8 cellular contexts compared by ENCODE assay signal in the genomic region with DNA sequence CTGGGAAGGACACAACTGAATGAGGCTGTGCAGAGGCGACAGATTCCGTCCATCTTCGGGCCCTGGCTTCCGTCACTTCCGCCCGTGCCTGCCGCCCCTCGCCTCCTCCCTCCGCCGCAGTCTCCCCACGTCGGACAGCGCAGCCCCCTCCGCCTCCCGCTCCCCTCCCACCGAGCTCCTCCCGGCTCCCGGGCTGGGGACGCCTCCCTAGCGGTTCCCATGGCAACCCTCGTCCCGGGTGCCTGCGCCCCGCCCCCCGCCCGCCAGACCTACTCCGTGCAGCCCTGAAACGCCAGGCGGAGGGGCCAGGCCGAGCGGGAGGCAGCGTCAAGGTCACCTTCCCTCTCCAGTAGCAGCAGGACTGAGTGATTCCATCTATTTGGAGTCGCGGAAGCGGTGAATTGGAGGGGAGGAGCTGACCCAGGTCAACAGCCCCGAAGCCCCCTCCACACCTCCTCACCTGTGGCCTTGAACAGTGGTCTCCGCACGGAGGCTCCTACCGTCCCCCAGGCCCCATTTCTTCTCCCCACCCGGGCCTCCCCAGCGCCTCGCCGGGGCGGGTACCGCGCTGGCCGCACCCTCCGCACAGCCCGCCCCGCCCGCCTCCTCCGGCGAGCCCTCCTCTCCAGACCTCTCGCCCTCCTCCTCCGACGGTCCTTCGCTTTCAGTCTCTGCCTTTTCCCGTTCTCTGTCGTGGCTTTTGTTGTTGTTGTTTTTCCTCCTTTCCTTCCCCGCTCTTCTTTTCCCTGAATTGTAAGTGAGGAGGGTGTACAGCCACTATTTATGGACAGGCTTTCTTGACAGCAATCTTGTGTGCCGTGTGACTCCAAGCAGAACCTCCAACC. TPM values are rescaled to one million over a fixed set of nuclear protein-coding genes. Genes with fewer than 3 reads are reported as not detected.
A peak's percentile ranks its signal among the peaks of the same experiment; 100 is the strongest.
DNase-seq lines count a peak whose midpoint lies in the region; ATAC-seq, FAIRE-seq and TF ChIP-seq lines count a peak whose summit lies in the region.

No MANE protein-coding gene starts in this region.

- peaks cover 11 to 14% (median 13%) of the 10 kb centered on the region in 3 donors for H3K4me1 Mint-ChIP-seq in CD8-positive, alpha-beta memory T cell

- peak overlapping the region; percentile 15 to 96 (median 66) for H3K27ac Mint-ChIP-seq in CD8-positive, alpha-beta memory T cell

- H2AFZ ChIP-seq in HepG2 (ENCODE audit: low read length), result no peak overlapping the region

- H3K4me3 Mint-ChIP-seq in CD8-positive, alpha-beta memory T cell, result peak overlapping the region; percentile 81 to 96 (median 89)

- H3K9me3 ChIP-seq in CD8-positive, alpha-beta memory T cell (ENCODE audit: low read length), result no peaks in the 10 kb centered on the region
- H3K9me3 ChIP-seq in HepG2 (ENCODE audit: low read length), result no peaks in the 10 kb centered on the region

- POLR2A ChIA-PET in CD8-positive, alpha-beta memory T cell (lab: Charles Lee), result no interaction called here
- POLR2A ChIA-PET in HepG2 (lab: Yijun Ruan, JAX), result interaction anchor here (0.6 to 5.9 kb wide), 44 partner anchors 8 to 328 kb away, joined by 3 to 107 read pairs (median 6); a partner anchor contains a TSS

- peak; percentile 36 to 74 (median 51) for DNase-seq in CD8-positive, alpha-beta memory T cell
- peak; percentile 84 for DNase-seq in NCI-H524 treated with DMSO at 0.1 percent for 48 hours (lab: John Stamatoyannopoulos, UW)
- peak; percentile 28 for DNase-seq in activated CD4-positive, alpha-beta T cell treated with anti-CD3 and anti-CD28 coated beads, Interleukin-2, amount 50 U/mL, for 1 hour
- peak; percentile 73 to 96 (median 92) for DNase-seq in dorsolateral prefrontal cortex
- peak; percentile 99 for DNase-seq in HepG2 (ENCODE audit: low spot score)
- peak; percentile 55 to 72 for DNase-seq in stimulated activated CD4-positive, alpha-beta T cell treated with anti-CD3 and anti-CD28 coated beads, Interleukin-4, amount 100 ng/mL, for 48 hours (ENCODE audit: low read depth in 2 of 2)

- peak overlapping the region; percentile 73 for H3K4me3 ChIP-seq in CD8-positive, alpha-beta memory T cell (ENCODE audit: low read length)
- H3K4me3 ChIP-seq in dorsolateral prefrontal cortex (peak overlapping the region; percentile 53 to 93 (median 81)), HepG2 (replicated peaks in 1 of 3; ENCODE audit: insufficient read depth in 1 of 3, low read depth in 2 of 3, low read length in 3 of 3) (peak overlapping the region; percentile 63 to 88 (median 87))

- no peaks in the 10 kb centered on the region for H4K20me1 ChIP-seq in HepG2 (ENCODE audit: insufficient read depth, low read length)

- TF ChIP-seq RAD21 in HepG2 (CRISPR knock-in tag; IDR thresholded peaks at IDR 0.05), result peak; percentile 65

- intact Hi-C loops in dorsolateral prefrontal cortex (cut with DNase I) (loop anchor here in 1 of 2 donors (2.0 kb wide), 1 partner anchor 23 kb away; a partner anchor contains a TSS), HepG2 (cut with micrococcal nuclease; ENCODE audit: unreplicated experiment) (loop anchor here (2.0 kb wide), 1 partner anchor 17 kb away; no protein-coding TSS in a partner anchor)

- H3K27ac ChIP-seq in CD8-positive, alpha-beta memory T cell (ENCODE audit: low read depth, low read length), result peak overlapping the region; percentile 54
- peak overlapping the region; percentile 32 to 98 (median 94) for H3K27ac ChIP-seq in dorsolateral prefrontal cortex
- H3K27ac ChIP-seq in HepG2 (ENCODE audit: extremely low read length, insufficient read depth, low read length), result peak overlapping the region; percentile 81

- peaks cover 10% of the 10 kb centered on the region for H3K79me2 ChIP-seq in HepG2 (ENCODE audit: insufficient read depth, low read length)

- no peaks in the 10 kb centered on the region for H3K36me3 ChIP-seq in CD8-positive, alpha-beta memory T cell (ENCODE audit: insufficient read depth, low read length)
- peaks cover 4 to 15% of the 10 kb centered on the region in 2 experiments; a peak in 4 of 5 replicates for H3K36me3 ChIP-seq in HepG2 (replicated peaks in 1 of 2; ENCODE audit: control insufficient read depth in 1 of 2, insufficient read depth in 2 of 2, low read length in 2 of 2)

- TF ChIP-seq EP300 in HepG2 (IDR thresholded peaks at IDR 0.05; ENCODE audit: low read depth in 2 of 2, low read length in 2 of 2) (peak in 1 of 2 experiments; percentile 86; a peak in 3 of 4 replicates), HepG2 (CRISPR knock-in tag; IDR thresholded peaks at IDR 0.05; ENCODE audit: borderline replicate concordance) (peak; percentile 73)

- peaks cover 0 to 3% (median 1%) of the 10 kb centered on the region in 3 donors for H3K36me3 Mint-ChIP-seq in CD8-positive, alpha-beta memory T cell

- H3K27me3 ChIP-seq in CD8-positive, alpha-beta memory T cell (ENCODE audit: insufficient read depth, low read length, poor library complexity, severe bottlenecking), result no peaks in the 10 kb centered on the region
- H3K27me3 ChIP-seq in dorsolateral prefrontal cortex, result no peaks in the 10 kb centered on the region
- H3K27me3 ChIP-seq in HepG2 (ENCODE audit: control insufficient read depth in 1 of 2, insufficient read depth in 2 of 2, low read length in 2 of 2), result no peaks in the 10 kb centered on the region

- TF ChIP-seq POLR2A in HepG2 (IDR thresholded peaks at IDR 0.05; ENCODE audit: insufficient read depth in 1 of 2, low read depth in 2 of 2, low read length in 2 of 2), result peak; percentile 80 to 85

- ATAC-seq in GM19397 (IDR thresholded peaks at IDR 0.05; ENCODE audit: unreplicated experiment) (peak; percentile 77), HG03469 (IDR thresholded peaks at IDR 0.05; ENCODE audit: unreplicated experiment) (peak; percentile 46), HepG2 (peak; percentile 85)

- H3K4me2 ChIP-seq in HepG2 (ENCODE audit: low read depth, low read length), result peak overlapping the region; percentile 93

- TF ChIP-seq CTCF in dorsolateral prefrontal cortex (IDR thresholded peaks at IDR 0.05 in 54 of 56, conservative IDR thresholded peaks at IDR 0.05 in 2 of 56; ENCODE audit: low read depth in 1 of 56, partially characterized antibody in 56 of 56) (peak in 3 of 56 donors; percentile 6 to 17 (median 12)), HepG2 (CRISPR knock-in tag; IDR thresholded peaks at IDR 0.05) (peak; percentile 27)

- in situ Hi-C loops in HepG2 (cut with HindIII; ENCODE audit: extremely low pct_ligation_motif_present, low pct_unique_long_range_greater_than_20kb), result no loop called here

- under 1% methylated on average over 60 of the region's 61 CpGs for WGBS in HepG2 (ENCODE audit: low lambda C conversion rate)

- FAIRE-seq in HepG2 (lab: Jason Lieb, UNC), result peak; percentile 86

- no peaks in the 10 kb centered on the region for H3K9me3 Mint-ChIP-seq in CD8-positive, alpha-beta memory T cell

- CTCF ChIA-PET in CD8-positive, alpha-beta memory T cell (lab: Charles Lee), result no interaction called here
- CTCF ChIA-PET in HepG2 (lab: Yijun Ruan, JAX; ENCODE audit: low intra/inter-chr PET ratio, low total read pairs), result interaction anchor here (2.5 kb wide), 1 partner anchor 84 kb away, joined by 8 read pairs; no protein-coding TSS in a partner anchor

- peaks cover 6% of the 10 kb centered on the region for H3K4me1 ChIP-seq in CD8-positive, alpha-beta memory T cell (ENCODE audit: insufficient read depth, low read length)
- H3K4me1 ChIP-seq in HepG2 (ENCODE audit: insufficient read depth, low read length), result peaks cover 34% of the 10 kb centered on the region

- peak overlapping the region; percentile 77 for H3K9ac ChIP-seq in HepG2 (ENCODE audit: insufficient read depth, low read depth, low read length)

- no TSS peak for BruUV-seq in HepG2 (replicated peaks; lab: Mats Ljungman, UMichigan)

- H3K27me3 Mint-ChIP-seq in CD8-positive, alpha-beta memory T cell, result peaks cover 0 to 7% of the 10 kb centered on the region in 2 donors

RNA-seq across cellular contexts. Expression of a gene that starts 1.0 kb away (rescaled TPM):
- total RNA-seq in CD8-positive, alpha-beta memory T cell, result 1 to 10 TPM; 7.6 to 9.5 TPM
- 1.0 TPM for polyA plus RNA-seq in CD8-positive, alpha-beta memory T cell
- 100 to 1,000 TPM in 114 of 120 experiments, 10 to 100 TPM in 6; 80.4 to 268 (median 159) TPM for total RNA-seq in dorsolateral prefrontal cortex
- 28.4 and 32.3 TPM in 2 replicates for total RNA-seq in HepG2 (2016; rRNA removed; fragmentation: Illumina TruSeq; extraction: Trizol)
- 13.5 and 19.5 TPM in 2 replicates for total RNA-seq in HepG2 (2016; cell fraction: cytosol; rRNA removed; fragmentation: Illumina TruSeq; extraction: Trizol; ENCODE audit: low read depth)
- total RNA-seq in HepG2 (2016; cell fraction: insoluble cytoplasmic fraction; rRNA removed; fragmentation: Illumina TruSeq; extraction: Trizol), result 26.0 and 33.1 TPM in 2 replicates
- total RNA-seq in HepG2 (2016; cell fraction: membrane; rRNA removed; fragmentation: Illumina TruSeq; extraction: Trizol), result 30.9 and 37.0 TPM in 2 replicates
- total RNA-seq in HepG2 (2016; cell fraction: nucleus; rRNA removed; fragmentation: Illumina TruSeq; extraction: Trizol), result 18.0 and 19.9 TPM in 2 replicates
- 49.4 and 63.3 TPM in 2 replicates for polyA plus RNA-seq in HepG2 (2011; rRNA removed)
- polyA plus RNA-seq in HepG2 (2011; cell fraction: cytosol; rRNA removed), result 69.4 and 90.4 TPM in 2 replicates
- 68.6 and 73.2 TPM in 2 replicates for polyA plus RNA-seq in HepG2 (2011; cell fraction: nucleus; rRNA removed)
- polyA plus RNA-seq in HepG2 (2012), result 32.8 and 45.8 TPM in 2 replicates
- polyA plus RNA-seq in HepG2 (2016; cell fraction: cytosol; fragmentation: Illumina TruSeq; extraction: Trizol; ENCODE audit: low read depth), result 30.7 and 34.2 TPM in 2 replicates
- polyA plus RNA-seq in HepG2 (2016; cell fraction: insoluble cytoplasmic fraction; fragmentation: Illumina TruSeq; extraction: Trizol; ENCODE audit: low read depth), result 54.0 and 55.2 TPM in 2 replicates
- polyA plus RNA-seq in HepG2 (2016; cell fraction: membrane; fragmentation: Illumina TruSeq; extraction: Trizol; ENCODE audit: low read depth), result 61.7 and 66.8 TPM in 2 replicates
- 79.0 and 79.1 TPM in 2 replicates for polyA plus RNA-seq in HepG2 (2016; cell fraction: nucleus; fragmentation: Illumina TruSeq; extraction: Trizol; ENCODE audit: insufficient read depth, low read depth)
- polyA minus RNA-seq in HepG2 (2011; rRNA and poly(A)+ RNA removed; ENCODE audit: low replicate concordance), result 1.6 and 52.5 TPM in 2 replicates
- polyA minus RNA-seq in HepG2 (2011; cell fraction: cytosol; rRNA and poly(A)+ RNA removed), result 32.5 and 33.1 TPM in 2 replicates
- polyA minus RNA-seq in HepG2 (2011; cell fraction: nucleus; rRNA and poly(A)+ RNA removed), result 10.7 and 15.0 TPM in 2 replicates

RNA-seq across cellular contexts. Expression of a gene that starts 22.5 kb away (rescaled TPM):
- 1 to 10 TPM; 4.7 to 5.1 TPM for total RNA-seq in CD8-positive, alpha-beta memory T cell
- 0.64 TPM for polyA plus RNA-seq in CD8-positive, alpha-beta memory T cell
- total RNA-seq in dorsolateral prefrontal cortex, result 10 to 100 TPM in 119 of 120 experiments, 1 to 10 TPM in 1; 9.9 to 24.9 (median 16.7) TPM
- total RNA-seq in HepG2 (2016; rRNA removed; fragmentation: Illumina TruSeq; extraction: Trizol), result 12.1 and 18.7 TPM in 2 replicates
- 5.2 and 6.4 TPM in 2 replicates for total RNA-seq in HepG2 (2016; cell fraction: cytosol; rRNA removed; fragmentation: Illumina TruSeq; extraction: Trizol; ENCODE audit: low read depth)
- total RNA-seq in HepG2 (2016; cell fraction: insoluble cytoplasmic fraction; rRNA removed; fragmentation: Illumina TruSeq; extraction: Trizol), result 10.8 and 18.0 TPM in 2 replicates
- 19.3 and 22.7 TPM in 2 replicates for total RNA-seq in HepG2 (2016; cell fraction: membrane; rRNA removed; fragmentation: Illumina TruSeq; extraction: Trizol)
- total RNA-seq in HepG2 (2016; cell fraction: nucleus; rRNA removed; fragmentation: Illumina TruSeq; extraction: Trizol), result 14.7 and 17.3 TPM in 2 replicates
- 10.0 and 11.5 TPM in 2 replicates for polyA plus RNA-seq in HepG2 (2011; rRNA removed)
- polyA plus RNA-seq in HepG2 (2011; cell fraction: cytosol; rRNA removed), result 5.9 and 7.7 TPM in 2 replicates
- polyA plus RNA-seq in HepG2 (2011; cell fraction: nucleus; rRNA removed), result 33.8 and 40.6 TPM in 2 replicates
- polyA plus RNA-seq in HepG2 (2012), result 33.1 and 35.1 TPM in 2 replicates
- 9.1 and 11.5 TPM in 2 replicates for polyA plus RNA-seq in HepG2 (2016; cell fraction: cytosol; fragmentation: Illumina TruSeq; extraction: Trizol; ENCODE audit: low read depth)
- polyA plus RNA-seq in HepG2 (2016; cell fraction: insoluble cytoplasmic fraction; fragmentation: Illumina TruSeq; extraction: Trizol; ENCODE audit: low read depth), result 37.4 and 47.0 TPM in 2 replicates
- 35.3 and 38.7 TPM in 2 replicates for polyA plus RNA-seq in HepG2 (2016; cell fraction: membrane; fragmentation: Illumina TruSeq; extraction: Trizol; ENCODE audit: low read depth)
- 63.1 and 67.8 TPM in 2 replicates for polyA plus RNA-seq in HepG2 (2016; cell fraction: nucleus; fragmentation: Illumina TruSeq; extraction: Trizol; ENCODE audit: insufficient read depth, low read depth)
- polyA minus RNA-seq in HepG2 (2011; rRNA and poly(A)+ RNA removed; ENCODE audit: low replicate concordance), result 2.4 and 12.0 TPM in 2 replicates
- polyA minus RNA-seq in HepG2 (2011; cell fraction: cytosol; rRNA and poly(A)+ RNA removed), result 11.2 and 12.0 TPM in 2 replicates
- polyA minus RNA-seq in HepG2 (2011; cell fraction: nucleus; rRNA and poly(A)+ RNA removed), result 9.6 and 12.7 TPM in 2 replicates

RNA-seq across cellular contexts. Expression of a gene that starts 32.7 kb away (rescaled TPM):
- total RNA-seq in CD8-positive, alpha-beta memory T cell, result 10 to 100 TPM; 24.6 to 28.7 TPM
- polyA plus RNA-seq in CD8-positive, alpha-beta memory T cell, result 12.0 TPM
- total RNA-seq in dorsolateral prefrontal cortex (1 to 10 TPM in 119 of 120 experiments, under 1 TPM in 1; 0.77 to 7.6 (median 3.4) TPM), HepG2 (2016; rRNA removed; fragmentation: Illumina TruSeq; extraction: Trizol) (106 and 115 TPM in 2 replicates)
- 40.1 and 45.0 TPM in 2 replicates for total RNA-seq in HepG2 (2016; cell fraction: cytosol; rRNA removed; fragmentation: Illumina TruSeq; extraction: Trizol; ENCODE audit: low read depth)
- 106 and 115 TPM in 2 replicates for total RNA-seq in HepG2 (2016; cell fraction: insoluble cytoplasmic fraction; rRNA removed; fragmentation: Illumina TruSeq; extraction: Trizol)
- total RNA-seq in HepG2 (2016; cell fraction: membrane; rRNA removed; fragmentation: Illumina TruSeq; extraction: Trizol), result 107 and 130 TPM in 2 replicates
- 47.6 and 54.9 TPM in 2 replicates for total RNA-seq in HepG2 (2016; cell fraction: nucleus; rRNA removed; fragmentation: Illumina TruSeq; extraction: Trizol)
- polyA plus RNA-seq in HepG2 (2011; rRNA removed), result 150 and 241 TPM in 2 replicates
- 165 and 177 TPM in 2 replicates for polyA plus RNA-seq in HepG2 (2011; cell fraction: cytosol; rRNA removed)
- polyA plus RNA-seq in HepG2 (2011; cell fraction: nucleus; rRNA removed), result 122 and 148 TPM in 2 replicates
- polyA plus RNA-seq in HepG2 (2012), result 78.0 and 193 TPM in 2 replicates
- 33.6 and 42.0 TPM in 2 replicates for polyA plus RNA-seq in HepG2 (2016; cell fraction: cytosol; fragmentation: Illumina TruSeq; extraction: Trizol; ENCODE audit: low read depth)
- polyA plus RNA-seq in HepG2 (2016; cell fraction: insoluble cytoplasmic fraction; fragmentation: Illumina TruSeq; extraction: Trizol; ENCODE audit: low read depth), result 99.1 and 105 TPM in 2 replicates
- polyA plus RNA-seq in HepG2 (2016; cell fraction: membrane; fragmentation: Illumina TruSeq; extraction: Trizol; ENCODE audit: low read depth), result 76.6 and 88.5 TPM in 2 replicates
- polyA plus RNA-seq in HepG2 (2016; cell fraction: nucleus; fragmentation: Illumina TruSeq; extraction: Trizol; ENCODE audit: insufficient read depth, low read depth), result 77.9 and 79.0 TPM in 2 replicates
- polyA minus RNA-seq in HepG2 (2011; rRNA and poly(A)+ RNA removed; ENCODE audit: low replicate concordance), result 66.9 and 301 TPM in 2 replicates
- 115 and 151 TPM in 2 replicates for polyA minus RNA-seq in HepG2 (2011; cell fraction: cytosol; rRNA and poly(A)+ RNA removed)
- 35.9 and 65.3 TPM in 2 replicates for polyA minus RNA-seq in HepG2 (2011; cell fraction: nucleus; rRNA and poly(A)+ RNA removed)

RNA-seq across cellular contexts. Expression of a gene that starts 50.5 kb away (rescaled TPM):
- 10 to 100 TPM; 25.3 to 25.4 TPM for total RNA-seq in CD8-positive, alpha-beta memory T cell
- 14.1 TPM for polyA plus RNA-seq in CD8-positive, alpha-beta memory T cell
- 10 to 100 TPM in 119 of 120 experiments, 1 to 10 TPM in 1; 9.8 to 20.7 (median 14.3) TPM for total RNA-seq in dorsolateral prefrontal cortex
- total RNA-seq in HepG2 (2016; rRNA removed; fragmentation: Illumina TruSeq; extraction: Trizol), result 56.2 and 63.0 TPM in 2 replicates
- total RNA-seq in HepG2 (2016; cell fraction: cytosol; rRNA removed; fragmentation: Illumina TruSeq; extraction: Trizol; ENCODE audit: low read depth), result 12.1 and 12.3 TPM in 2 replicates
- total RNA-seq in HepG2 (2016; cell fraction: insoluble cytoplasmic fraction; rRNA removed; fragmentation: Illumina TruSeq; extraction: Trizol), result 49.2 and 64.0 TPM in 2 replicates
- total RNA-seq in HepG2 (2016; cell fraction: membrane; rRNA removed; fragmentation: Illumina TruSeq; extraction: Trizol), result 45.3 and 47.4 TPM in 2 replicates
- 28.6 and 30.4 TPM in 2 replicates for total RNA-seq in HepG2 (2016; cell fraction: nucleus; rRNA removed; fragmentation: Illumina TruSeq; extraction: Trizol)
- 43.8 and 46.6 TPM in 2 replicates for polyA plus RNA-seq in HepG2 (2011; rRNA removed)
- polyA plus RNA-seq in HepG2 (2011; cell fraction: cytosol; rRNA removed), result 44.4 and 45.0 TPM in 2 replicates
- 21.2 and 22.1 TPM in 2 replicates for polyA plus RNA-seq in HepG2 (2011; cell fraction: nucleus; rRNA removed)
- polyA plus RNA-seq in HepG2 (2012), result 37.3 and 43.5 TPM in 2 replicates
- polyA plus RNA-seq in HepG2 (2016; cell fraction: cytosol; fragmentation: Illumina TruSeq; extraction: Trizol; ENCODE audit: low read depth), result 8.1 and 9.0 TPM in 2 replicates
- 75.7 and 81.5 TPM in 2 replicates for polyA plus RNA-seq in HepG2 (2016; cell fraction: insoluble cytoplasmic fraction; fragmentation: Illumina TruSeq; extraction: Trizol; ENCODE audit: low read depth)
- 37.6 and 38.3 TPM in 2 replicates for polyA plus RNA-seq in HepG2 (2016; cell fraction: membrane; fragmentation: Illumina TruSeq; extraction: Trizol; ENCODE audit: low read depth)
- polyA plus RNA-seq in HepG2 (2016; cell fraction: nucleus; fragmentation: Illumina TruSeq; extraction: Trizol; ENCODE audit: insufficient read depth, low read depth), result 57.9 and 60.5 TPM in 2 replicates
- polyA minus RNA-seq in HepG2 (2011; rRNA and poly(A)+ RNA removed; ENCODE audit: low replicate concordance), result 9.3 and 53.1 TPM in 2 replicates
- polyA minus RNA-seq in HepG2 (2011; cell fraction: cytosol; rRNA and poly(A)+ RNA removed), result 31.3 and 34.6 TPM in 2 replicates
- 16.1 and 17.3 TPM in 2 replicates for polyA minus RNA-seq in HepG2 (2011; cell fraction: nucleus; rRNA and poly(A)+ RNA removed)

RNA-seq across cellular contexts. Expression of a gene that starts 57.3 kb away (rescaled TPM):
- total RNA-seq in CD8-positive, alpha-beta memory T cell, result 1 to 10 TPM; 3.7 to 4.3 TPM
- 0.46 TPM for polyA plus RNA-seq in CD8-positive, alpha-beta memory T cell
- total RNA-seq in dorsolateral prefrontal cortex (10 to 100 TPM in 87 of 120 experiments, 1 to 10 TPM in 33; 5.9 to 19.2 (median 12.2) TPM), HepG2 (2016; rRNA removed; fragmentation: Illumina TruSeq; extraction: Trizol) (3.8 and 4.7 TPM in 2 replicates)
- 0.51 and 1.3 TPM in 2 replicates for total RNA-seq in HepG2 (2016; cell fraction: cytosol; rRNA removed; fragmentation: Illumina TruSeq; extraction: Trizol; ENCODE audit: low read depth)
- 3.1 and 5.0 TPM in 2 replicates for total RNA-seq in HepG2 (2016; cell fraction: insoluble cytoplasmic fraction; rRNA removed; fragmentation: Illumina TruSeq; extraction: Trizol)
- 2.0 and 2.7 TPM in 2 replicates for total RNA-seq in HepG2 (2016; cell fraction: membrane; rRNA removed; fragmentation: Illumina TruSeq; extraction: Trizol)
- 9.9 and 10.7 TPM in 2 replicates for total RNA-seq in HepG2 (2016; cell fraction: nucleus; rRNA removed; fragmentation: Illumina TruSeq; extraction: Trizol)
- polyA plus RNA-seq in HepG2 (2011; rRNA removed), result 18.2 and 20.6 TPM in 2 replicates
- polyA plus RNA-seq in HepG2 (2011; cell fraction: cytosol; rRNA removed), result 10.7 and 11.6 TPM in 2 replicates
- polyA plus RNA-seq in HepG2 (2011; cell fraction: nucleus; rRNA removed), result 25.9 and 27.9 TPM in 2 replicates
- polyA plus RNA-seq in HepG2 (2012), result 17.5 and 20.7 TPM in 2 replicates
- 4.3 and 5.1 TPM in 2 replicates for polyA plus RNA-seq in HepG2 (2016; cell fraction: cytosol; fragmentation: Illumina TruSeq; extraction: Trizol; ENCODE audit: low read depth)
- 13.8 and 15.5 TPM in 2 replicates for polyA plus RNA-seq in HepG2 (2016; cell fraction: insoluble cytoplasmic fraction; fragmentation: Illumina TruSeq; extraction: Trizol; ENCODE audit: low read depth)
- polyA plus RNA-seq in HepG2 (2016; cell fraction: membrane; fragmentation: Illumina TruSeq; extraction: Trizol; ENCODE audit: low read depth), result 7.8 and 8.1 TPM in 2 replicates
- polyA plus RNA-seq in HepG2 (2016; cell fraction: nucleus; fragmentation: Illumina TruSeq; extraction: Trizol; ENCODE audit: insufficient read depth, low read depth), result 37.7 and 37.8 TPM in 2 replicates
- polyA minus RNA-seq in HepG2 (2011; rRNA and poly(A)+ RNA removed; ENCODE audit: low replicate concordance), result 1.7 and 6.2 TPM in 2 replicates
- polyA minus RNA-seq in HepG2 (2011; cell fraction: cytosol; rRNA and poly(A)+ RNA removed), result 2.8 and 3.7 TPM in 2 replicates
- 16.1 and 18.5 TPM in 2 replicates for polyA minus RNA-seq in HepG2 (2011; cell fraction: nucleus; rRNA and poly(A)+ RNA removed)

Comparison
In these comparisons a context has a peak if more than half of its experiments do, and no peak if none do; other contexts are left out.
1. Peak in every context shown above with its lines: DNase-seq, ATAC-seq, H3K4me3 ChIP-seq and H3K27ac ChIP-seq.
2. DNase-seq: peak in every context shown above with its lines; median percentile 99 in HepG2; 92 in dorsolateral prefrontal cortex; 84 in NCI-H524 treated with DMSO at 0.1 percent for 48 hours; 64 in stimulated activated CD4-positive, alpha-beta T cell treated with anti-CD3 and anti-CD28 coated beads, Interleukin-4, amount 100 ng/mL, for 48 hours; 51 in CD8-positive, alpha-beta memory T cell; 28 in activated CD4-positive, alpha-beta T cell treated with anti-CD3 and anti-CD28 coated beads, Interleukin-2, amount 50 U/mL, for 1 hour.